1 cellular context compared by ENCODE assay signal in the genomic region with DNA sequence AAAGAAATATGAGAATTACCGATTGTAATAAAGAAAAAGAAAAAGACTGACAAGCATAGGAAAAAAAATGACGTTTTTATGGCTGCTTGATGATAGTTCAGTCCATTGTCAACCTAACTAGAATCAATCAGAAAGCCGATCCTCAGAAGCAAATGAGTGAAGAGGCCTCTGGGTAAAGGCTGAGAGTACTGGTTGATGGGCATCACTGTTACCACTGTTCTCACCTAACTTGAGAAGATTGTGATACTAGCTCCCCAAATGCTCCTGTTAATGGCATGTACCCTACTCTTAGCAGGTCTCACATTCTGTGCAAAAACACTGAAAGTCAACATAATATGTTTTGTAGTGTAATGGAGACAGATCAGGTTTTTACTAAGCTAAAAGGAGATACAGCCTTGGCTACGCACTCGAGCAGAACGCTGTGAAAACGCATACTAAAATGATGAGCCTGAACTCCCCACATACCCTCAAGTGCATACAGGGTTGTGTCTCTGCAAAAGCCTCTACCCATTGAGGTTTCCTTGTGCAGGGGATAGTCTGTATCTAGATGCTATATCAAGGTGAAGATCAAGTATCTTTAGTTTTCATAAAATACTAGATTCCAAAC.
TF ChIP-seq lines count a peak whose summit lies in the region.

No MANE protein-coding gene starts in this region.

TF ChIP-seq in IMR-90, 13 proteins besides CTCF, POLR2A, EP300 and RAD21:
- TF ChIP-seq CEBPB (IDR thresholded peaks at IDR 0.05; ENCODE audit: low read depth, low read length): no peak
- TF ChIP-seq BHLHE40 (IDR thresholded peaks at IDR 0.05; ENCODE audit: low read depth, low read length): no peak
- TF ChIP-seq MAFK (IDR thresholded peaks at IDR 0.05; ENCODE audit: low read depth, low read length): no peak
- TF ChIP-seq, protein P1, sequence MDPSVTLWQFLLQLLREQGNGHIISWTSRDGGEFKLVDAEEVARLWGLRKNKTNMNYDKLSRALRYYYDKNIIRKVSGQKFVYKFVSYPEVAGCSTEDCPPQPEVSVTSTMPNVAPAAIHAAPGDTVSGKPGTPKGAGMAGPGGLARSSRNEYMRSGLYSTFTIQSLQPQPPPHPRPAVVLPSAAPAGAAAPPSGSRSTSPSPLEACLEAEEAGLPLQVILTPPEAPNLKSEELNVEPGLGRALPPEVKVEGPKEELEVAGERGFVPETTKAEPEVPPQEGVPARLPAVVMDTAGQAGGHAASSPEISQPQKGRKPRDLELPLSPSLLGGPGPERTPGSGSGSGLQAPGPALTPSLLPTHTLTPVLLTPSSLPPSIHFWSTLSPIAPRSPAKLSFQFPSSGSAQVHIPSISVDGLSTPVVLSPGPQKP (IDR thresholded peaks at IDR 0.05; ENCODE audit: borderline replicate concordance, low read depth, low read length): no peak
- TF ChIP-seq, protein P2, sequence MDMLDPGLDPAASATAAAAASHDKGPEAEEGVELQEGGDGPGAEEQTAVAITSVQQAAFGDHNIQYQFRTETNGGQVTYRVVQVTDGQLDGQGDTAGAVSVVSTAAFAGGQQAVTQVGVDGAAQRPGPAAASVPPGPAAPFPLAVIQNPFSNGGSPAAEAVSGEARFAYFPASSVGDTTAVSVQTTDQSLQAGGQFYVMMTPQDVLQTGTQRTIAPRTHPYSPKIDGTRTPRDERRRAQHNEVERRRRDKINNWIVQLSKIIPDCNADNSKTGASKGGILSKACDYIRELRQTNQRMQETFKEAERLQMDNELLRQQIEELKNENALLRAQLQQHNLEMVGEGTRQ (IDR thresholded peaks at IDR 0.05; ENCODE audit: low read depth, low read length): no peak
- TF ChIP-seq RCOR1 (IDR thresholded peaks at IDR 0.05; ENCODE audit: insufficient replicate concordance, low read length): no peak
- TF ChIP-seq CHD1 (IDR thresholded peaks at IDR 0.05; ENCODE audit: low read depth, low read length): no peak
- no peak for TF ChIP-seq RFX5 (IDR thresholded peaks at IDR 0.05; ENCODE audit: low read depth, low read length)
- no peak for TF ChIP-seq MAZ (IDR thresholded peaks at IDR 0.05; ENCODE audit: borderline replicate concordance, low read depth, low read length)
- TF ChIP-seq SMC3 (IDR thresholded peaks at IDR 0.05; ENCODE audit: low read depth, low read length): no peak
- no peak for TF ChIP-seq MXI1 (IDR thresholded peaks at IDR 0.05; ENCODE audit: borderline replicate concordance, low read depth, low read length)
- no peak for TF ChIP-seq FOS (IDR thresholded peaks at IDR 0.05; ENCODE audit: low read depth, low read length)
- TF ChIP-seq NFE2L2 (IDR thresholded peaks at IDR 0.05; ENCODE audit: low read depth, low read length): no peak
TF ChIP-seq in IMR-90: peak in this region for 0.
